1 cellular context compared by ENCODE assay signal in the genomic region with DNA sequence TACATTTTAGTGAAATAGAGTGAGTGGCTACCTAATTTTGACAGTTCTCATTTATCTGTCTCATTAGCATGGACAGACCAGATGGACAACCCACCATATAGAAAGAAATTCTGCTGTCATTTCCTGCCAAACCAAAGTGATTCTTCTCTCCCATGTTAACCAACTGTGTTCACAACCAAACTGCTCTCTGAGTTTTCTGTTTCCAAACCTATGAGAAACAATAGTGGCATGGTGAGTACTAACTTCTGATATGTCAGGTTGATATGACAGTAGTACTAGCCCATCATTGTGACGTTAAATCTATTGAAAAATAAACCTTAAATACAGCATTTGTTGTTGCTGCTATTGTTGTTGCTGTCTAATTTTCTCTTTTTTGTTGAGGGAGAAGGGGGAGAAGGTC.
TF ChIP-seq lines count a peak whose summit lies in the region.

No MANE protein-coding gene starts in this region.

TF ChIP-seq in GM12878, 131 proteins besides CTCF, POLR2A, EP300 and RAD21 (continued from another document):
- TF ChIP-seq SKIL (IDR thresholded peaks at IDR 0.05; ENCODE audit: low read depth, poor library complexity, severe bottlenecking) (no peak), ZBED1 (IDR thresholded peaks at IDR 0.05; ENCODE audit: borderline replicate concordance) (no peak), JUNB (IDR thresholded peaks at IDR 0.05) (no peak), TCF3 (IDR thresholded peaks at IDR 0.05; ENCODE audit: borderline replicate concordance, insufficient read depth, low read depth, low read length) (no peak), IKZF2 (IDR thresholded peaks at IDR 0.05) (no peak), EED (IDR thresholded peaks at IDR 0.05; ENCODE audit: low read depth) (no peak), PML (IDR thresholded peaks at IDR 0.05; ENCODE audit: low read length) (no peak), RELB (IDR thresholded peaks at IDR 0.05; ENCODE audit: low read depth) (no peak), NFXL1 (IDR thresholded peaks at IDR 0.05; ENCODE audit: borderline replicate concordance) (no peak), RAD51 (IDR thresholded peaks at IDR 0.05) (no peak), RUNX3 (IDR thresholded peaks at IDR 0.05; ENCODE audit: low read length) (no peak), KAT2A (conservative IDR thresholded peaks at IDR 0.05; ENCODE audit: control insufficient read depth, low read depth, low read length) (no peak), POU2F2 (IDR thresholded peaks at IDR 0.05; ENCODE audit: borderline replicate concordance, low read depth, low read length) (no peak), STAT3 (IDR thresholded peaks at IDR 0.05; ENCODE audit: low read depth, low read length) (no peak)
- TF ChIP-seq, protein P1, sequence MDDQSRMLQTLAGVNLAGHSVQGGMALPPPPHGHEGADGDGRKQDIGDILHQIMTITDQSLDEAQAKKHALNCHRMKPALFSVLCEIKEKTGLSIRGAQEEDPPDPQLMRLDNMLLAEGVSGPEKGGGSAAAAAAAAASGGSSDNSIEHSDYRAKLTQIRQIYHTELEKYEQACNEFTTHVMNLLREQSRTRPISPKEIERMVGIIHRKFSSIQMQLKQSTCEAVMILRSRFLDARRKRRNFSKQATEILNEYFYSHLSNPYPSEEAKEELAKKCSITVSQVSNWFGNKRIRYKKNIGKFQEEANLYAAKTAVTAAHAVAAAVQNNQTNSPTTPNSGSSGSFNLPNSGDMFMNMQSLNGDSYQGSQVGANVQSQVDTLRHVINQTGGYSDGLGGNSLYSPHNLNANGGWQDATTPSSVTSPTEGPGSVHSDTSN (IDR thresholded peaks at IDR 0.05; ENCODE audit: insufficient replicate concordance, low read depth, low read length): no peak
- TF ChIP-seq, protein P2, sequence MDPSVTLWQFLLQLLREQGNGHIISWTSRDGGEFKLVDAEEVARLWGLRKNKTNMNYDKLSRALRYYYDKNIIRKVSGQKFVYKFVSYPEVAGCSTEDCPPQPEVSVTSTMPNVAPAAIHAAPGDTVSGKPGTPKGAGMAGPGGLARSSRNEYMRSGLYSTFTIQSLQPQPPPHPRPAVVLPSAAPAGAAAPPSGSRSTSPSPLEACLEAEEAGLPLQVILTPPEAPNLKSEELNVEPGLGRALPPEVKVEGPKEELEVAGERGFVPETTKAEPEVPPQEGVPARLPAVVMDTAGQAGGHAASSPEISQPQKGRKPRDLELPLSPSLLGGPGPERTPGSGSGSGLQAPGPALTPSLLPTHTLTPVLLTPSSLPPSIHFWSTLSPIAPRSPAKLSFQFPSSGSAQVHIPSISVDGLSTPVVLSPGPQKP (IDR thresholded peaks at IDR 0.05; ENCODE audit: low read depth, low read length): no peak
